Comparison of ENCODE assay signal across 11 cellular contexts in the genomic region with DNA sequence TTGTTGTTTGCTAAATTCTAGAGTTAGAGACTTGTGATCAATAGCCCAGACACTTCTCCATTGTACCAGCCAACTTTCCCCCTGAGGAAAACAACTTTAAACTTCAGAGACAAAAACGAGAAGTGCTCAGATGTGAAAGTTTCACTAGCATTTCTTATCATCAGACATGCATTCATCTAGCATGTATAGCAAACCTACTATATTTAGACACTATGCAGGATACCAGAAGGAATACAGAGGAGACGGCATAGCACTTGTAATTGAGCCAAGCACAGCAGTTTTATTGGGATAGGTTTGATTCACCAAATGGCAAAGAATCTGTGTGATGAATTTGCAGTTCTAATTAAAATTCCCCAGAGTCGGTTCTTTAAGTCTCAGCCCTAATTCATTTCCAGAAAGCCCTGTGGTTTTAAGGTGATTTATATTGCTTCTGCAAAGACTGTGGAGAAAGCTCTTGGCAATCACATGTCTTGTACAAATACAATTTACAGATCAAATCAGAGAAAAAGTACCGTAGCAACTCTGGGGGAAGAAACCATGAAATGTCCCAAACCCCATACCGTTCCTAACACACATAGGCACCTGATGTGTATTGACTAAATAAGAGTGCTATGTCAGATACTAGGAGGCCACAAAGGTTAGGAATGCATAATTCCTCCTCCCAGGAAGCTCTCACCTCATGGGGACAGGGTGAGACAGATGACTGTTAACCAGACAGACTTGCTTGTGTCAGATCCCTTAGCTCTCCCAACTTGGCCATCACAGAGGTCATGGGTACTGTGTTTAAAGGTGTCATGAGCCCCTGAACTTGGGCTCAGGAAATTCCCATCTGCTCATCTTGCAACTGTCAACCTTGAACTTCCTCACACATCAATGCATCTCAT.
DNase-seq lines count a peak whose midpoint lies in the region; ATAC-seq, FAIRE-seq and TF ChIP-seq lines count a peak whose summit lies in the region.
"Had no signal": no experiment of that assay in that cellular context is flagged by ENCODE, and none has a peak within 500 bp of the region (broad histone marks: within the 10 kb centered on the region; RNA-seq: fewer than 3 reads in every experiment).

No MANE protein-coding gene starts in this region.

- DNase-seq in A673 (ENCODE audit: low spot score) (peak; percentile 24), RPMI8226 (peak; percentile 63), HTR-8/SVneo (ENCODE audit: insufficient read length, low spot score) (no peak), HEK293T (ENCODE audit: extremely low spot score) (no peak), NCI-H524 treated with DMSO at 0.1 percent for 48 hours (lab: John Stamatoyannopoulos, UW) (no peak), NCI-H1417 treated with DMSO at 0.1 percent for 48 hours (lab: John Stamatoyannopoulos, UW) (no peak)
- DNase-seq: NCI-H524 had no signal

- intact Hi-C loops in A673 (cut with micrococcal nuclease; ENCODE audit: unreplicated experiment), result no loop called here

- no peak overlapping the region for H3K4me3 ChIP-seq in A673 (ENCODE audit: low read depth, low read length, poor library complexity, severe bottlenecking)

- peaks cover 8% of the 10 kb centered on the region for H3K4me1 ChIP-seq in A673 (ENCODE audit: insufficient read depth, low read length, poor library complexity, severe bottlenecking)

- no peak for FAIRE-seq in HTR-8/SVneo (lab: Jason Lieb, UNC)
- FAIRE-seq: G401.6, islet of Langerhans had no signal

- no TSS peak for BruUV-seq in A673 (replicated peaks; lab: Mats Ljungman, UMichigan)

- no peaks in the 10 kb centered on the region for H3K27me3 ChIP-seq in A673 (replicated peaks; ENCODE audit: insufficient read depth, low read depth, low read length, poor library complexity)

- no peak for TF ChIP-seq CTCF in A673 (conservative IDR thresholded peaks at IDR 0.05; ENCODE audit: low read depth, low read length)

- POLR2A ChIA-PET in A673 (lab: Charles Lee; ENCODE audit: low non-redundant PET), result interaction anchor here (0.6 to 1.0 kb wide), 2 partner anchors 19 to 65 kb away, joined by 6 to 7 read pairs; no protein-coding TSS in a partner anchor
- POLR2A ChIA-PET in HEK293T (lab: Yijun Ruan, JAX), result no interaction called here

- H3K9me3 ChIP-seq in A673 (ENCODE audit: low read depth, low read length, poor library complexity, severe bottlenecking), result no peaks in the 10 kb centered on the region

- H3K36me3 ChIP-seq in A673 (ENCODE audit: insufficient read depth, low read length, poor library complexity, severe bottlenecking), result no peaks in the 10 kb centered on the region

- peak; percentile 54 for ATAC-seq in GM18870 (IDR thresholded peaks at IDR 0.05; ENCODE audit: unreplicated experiment)
- peak; percentile 72 for ATAC-seq in HG02938 (IDR thresholded peaks at IDR 0.05; ENCODE audit: unreplicated experiment)

- H3K27ac ChIP-seq in A673 (ENCODE audit: low read depth, low read length, poor library complexity, severe bottlenecking), result no peak overlapping the region

- CTCF ChIA-PET in A673 (lab: Charles Lee) (no interaction called here), HEK293T (lab: Yijun Ruan, JAX) (no interaction called here)

TF ChIP-seq in HEK293T, 16 proteins besides CTCF, POLR2A, EP300 and RAD21:
- TF ChIP-seq LEF1 (IDR thresholded peaks at IDR 0.05; ENCODE audit: borderline replicate concordance) (no peak), HDGF (IDR thresholded peaks at IDR 0.05; ENCODE audit: borderline replicate concordance) (no peak), ELF4 (IDR thresholded peaks at IDR 0.05) (no peak), FOXA1 (IDR thresholded peaks at IDR 0.05) (no peak), ZNF384 (IDR thresholded peaks at IDR 0.05) (no peak), SP1 (IDR thresholded peaks at IDR 0.05) (no peak), L3MBTL2 (conservative IDR thresholded peaks at IDR 0.05) (no peak), ARNT (IDR thresholded peaks at IDR 0.05) (no peak), NFRKB (IDR thresholded peaks at IDR 0.05) (no peak), FOXK2 (IDR thresholded peaks at IDR 0.05) (no peak), SUZ12 (IDR thresholded peaks at IDR 0.05) (no peak), BHLHE40 (IDR thresholded peaks at IDR 0.05; ENCODE audit: borderline replicate concordance) (no peak), FOXM1 (IDR thresholded peaks at IDR 0.05; ENCODE audit: borderline replicate concordance) (no peak), CTBP1 (IDR thresholded peaks at IDR 0.05; ENCODE audit: borderline replicate concordance) (no peak)
- TF ChIP-seq, protein P1, sequence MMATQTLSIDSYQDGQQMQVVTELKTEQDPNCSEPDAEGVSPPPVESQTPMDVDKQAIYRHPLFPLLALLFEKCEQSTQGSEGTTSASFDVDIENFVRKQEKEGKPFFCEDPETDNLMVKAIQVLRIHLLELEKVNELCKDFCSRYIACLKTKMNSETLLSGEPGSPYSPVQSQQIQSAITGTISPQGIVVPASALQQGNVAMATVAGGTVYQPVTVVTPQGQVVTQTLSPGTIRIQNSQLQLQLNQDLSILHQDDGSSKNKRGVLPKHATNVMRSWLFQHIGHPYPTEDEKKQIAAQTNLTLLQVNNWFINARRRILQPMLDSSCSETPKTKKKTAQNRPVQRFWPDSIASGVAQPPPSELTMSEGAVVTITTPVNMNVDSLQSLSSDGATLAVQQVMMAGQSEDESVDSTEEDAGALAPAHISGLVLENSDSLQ (IDR thresholded peaks at IDR 0.05), result no peak

Comparison
In these comparisons a context has a peak if more than half of its experiments do, and no peak if none do; other contexts are left out.
1. DNase-seq: peak in A673 (single experiment) and RPMI8226 (single experiment); none in HTR-8/SVneo (single experiment), HEK293T (single experiment), NCI-H524 treated with DMSO at 0.1 percent for 48 hours (single experiment) and NCI-H1417 treated with DMSO at 0.1 percent for 48 hours (single experiment).